Comparison of ENCODE assay signal across 21 cellular contexts in genomic region chr10:117651121-117651520, GRCh38.
"Had no signal": no experiment of that assay in that cellular context is flagged by ENCODE, and none has a peak within 500 bp of the region (broad histone marks: within the 10 kb centered on the region; RNA-seq: fewer than 3 reads in every experiment).

No MANE protein-coding gene starts in this region.

- H3K9me3 ChIP-seq: SK-N-SH had no signal

- H3K9ac ChIP-seq: SK-N-SH had no signal

- DNase-seq: IMR-90, Karpas-422, KG1, MG63, NCI-H1092, NCI-H1105 treated with DMSO at 0.1 percent for 48 hours, NCI-H1417 treated with DMSO at 0.1 percent for 48 hours, NCI-H146, NCI-H1694 treated with DMSO at 0.1 percent for 48 hours, NCI-H1930, NCI-H2081, NCI-H2107, NCI-H2227 treated with DMSO at 0.1 percent for 48 hours, NCI-H524, NCI-H526 treated with DMSO at 0.1 percent for 48 hours, NCI-H774, SHP77, SK-N-SH had no signal

- H3K9me2 ChIP-seq: SK-N-SH had no signal

- H3K27me3 ChIP-seq: MG63 had no signal

- H3K36me3 ChIP-seq: MG63 had no signal

- H3K4me3 ChIP-seq: MG63 had no signal

- H3K4me2 ChIP-seq: SK-N-SH had no signal

- H3K27ac ChIP-seq: RWPE1 had no signal

- ATAC-seq: HepG2, Panc1 had no signal
